Comparison of ENCODE assay signal across 19 cellular contexts in the genomic region with DNA sequence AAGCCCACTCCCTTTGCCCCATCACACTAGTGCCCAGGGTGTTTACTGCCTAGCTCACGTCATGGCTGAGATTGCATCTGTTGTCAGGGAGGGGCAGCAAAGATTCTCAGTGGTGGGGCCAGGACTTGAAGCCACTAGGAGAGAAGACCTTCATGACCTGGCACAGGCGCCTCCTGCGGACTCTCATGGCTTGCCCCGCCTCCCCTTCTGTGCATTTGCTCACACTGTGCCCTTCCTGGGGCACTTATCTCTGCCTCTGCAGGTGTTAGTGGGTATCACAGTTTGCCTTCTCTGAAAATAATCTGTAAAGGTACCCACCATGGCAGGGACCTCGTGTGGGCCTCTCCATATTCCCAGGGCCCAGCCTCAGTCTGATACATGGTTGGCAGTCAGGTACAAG. TPM values are rescaled to one million over a fixed set of nuclear protein-coding genes. Genes with fewer than 3 reads are reported as not detected.
DNase-seq lines count a peak whose midpoint lies in the region; ATAC-seq and TF ChIP-seq lines count a peak whose summit lies in the region.
"Had no signal": no experiment of that assay in that cellular context is flagged by ENCODE, and none has a peak within 500 bp of the region (broad histone marks: within the 10 kb centered on the region; RNA-seq: fewer than 3 reads in every experiment).

No MANE protein-coding gene starts in this region.

- H3K4me2 ChIP-seq in IMR-90 (ENCODE audit: low read depth, low read length), result no peak overlapping the region

- no peak overlapping the region for H2BK5ac ChIP-seq in IMR-90 (ENCODE audit: low read depth, low read length, poor library complexity, severe bottlenecking)

- CTCF ChIA-PET in IMR-90 (lab: Yijun Ruan, JAX) (no interaction called here), WTC11 (lab: Charles Lee) (interaction anchor here (1.0 to 3.4 kb wide), 5 partner anchors 11 to 76 kb away, joined by 3 to 10 read pairs (median 6); no protein-coding TSS in a partner anchor), RWPE1 (lab: Yijun Ruan, JAX) (interaction anchor here (0.6 kb wide), 1 partner anchor 1523 kb away, joined by 4 read pairs; no protein-coding TSS in a partner anchor)

- H2BK15ac ChIP-seq in IMR-90 (ENCODE audit: low read depth, low read length), result no peak overlapping the region

- 0 out of 2 replicates have a peak overlapping the region, but pooled peaks have one; percentile 20 for H2BK20ac ChIP-seq in IMR-90 (ENCODE audit: low read depth, low read length)

- intact Hi-C loops in IMR-90 (cut with micrococcal nuclease), result no loop called here

- H3K4me1 ChIP-seq in IMR-90 (ENCODE audit: control insufficient read depth, insufficient read depth, low read length), result peaks cover 8% of the 10 kb centered on the region; the same call in 1 of the 2 replicates

- no peak overlapping the region for H2BK120ac ChIP-seq in IMR-90 (ENCODE audit: low read depth, low read length)

- no peaks in the 10 kb centered on the region; the same call in 1 of the 2 replicates for H4K20me1 ChIP-seq in IMR-90 (ENCODE audit: insufficient read depth, low read length)

- no peak for TF ChIP-seq RAD21 in IMR-90 (IDR thresholded peaks at IDR 0.05; ENCODE audit: low read length)

- peak overlapping the region; percentile 78 for H2AFZ ChIP-seq in IMR-90 (replicated peaks; ENCODE audit: low read length, poor library complexity)

- no peaks in the 10 kb centered on the region; a peak in 1 of 4 replicates for H3K79me1 ChIP-seq in IMR-90 (ENCODE audit: low read depth in 1 of 2, low read length in 2 of 2)

- ATAC-seq in IMR-90 (ENCODE audit: low read depth) (no peak), WTC11 (peak; percentile 7; the same call in 1 of the 2 replicates), GM21825 (IDR thresholded peaks at IDR 0.05; ENCODE audit: unreplicated experiment) (no peak), HG02798 (IDR thresholded peaks at IDR 0.05; ENCODE audit: poor library complexity, unreplicated experiment) (no peak)
- ATAC-seq: activated naive CD4-positive, alpha-beta T cell treated with anti-CD3 and anti-CD28 coated beads, Interleukin-2, amount 50 U/mL, for 72 hours; Panc1 had no signal

- no peak overlapping the region for H4K91ac ChIP-seq in IMR-90 (ENCODE audit: insufficient read depth, low read depth, low read length)

- H3K23ac ChIP-seq in IMR-90 (ENCODE audit: low read depth, low read length), result no peak overlapping the region

- H4K8ac ChIP-seq in IMR-90 (ENCODE audit: low read depth in 2 of 2, low read length in 2 of 2), result no peak overlapping the region

- H2AK5ac ChIP-seq in IMR-90 (ENCODE audit: low read depth, low read length), result peak overlapping the region; percentile 70; the same call in 1 of the 2 replicates

- no peaks in the 10 kb centered on the region for H3K9me3 Mint-ChIP-seq in WTC11
- no peaks in the 10 kb centered on the region for H3K9me3 Mint-ChIP-seq in progenitor cell of endocrine pancreas (ENCODE audit: low read depth)
- H3K9me3 Mint-ChIP-seq: activated naive CD4-positive, alpha-beta T cell treated with anti-CD3 and anti-CD28 coated beads, Interleukin-2, amount 50 U/mL, for 72 hours; stimulated activated naive CD8-positive, alpha-beta T cell treated with anti-CD3 and anti-CD28 coated beads, Interleukin-15, Interleukin-2, amounts not matched to agents 100 ng/mL and 50 ng/mL, for 24 hours had no signal

- H3K27me3 Mint-ChIP-seq in WTC11 (ENCODE audit: low read depth) (peaks cover 32% of the 10 kb centered on the region), progenitor cell of endocrine pancreas (peaks cover 6% of the 10 kb centered on the region)

- no peak overlapping the region; the same call in 1 of the 2 replicates for H3K14ac ChIP-seq in IMR-90 (replicated peaks; ENCODE audit: low read depth, low read length)

- H4K5ac ChIP-seq in IMR-90 (ENCODE audit: low read depth, low read length), result no peak overlapping the region

- no peak overlapping the region for H3K4me3 Mint-ChIP-seq in WTC11
- H3K4me3 Mint-ChIP-seq in progenitor cell of endocrine pancreas (ENCODE audit: low read depth), result no peak overlapping the region
- H3K4me3 Mint-ChIP-seq: stimulated activated naive CD8-positive, alpha-beta T cell treated with anti-CD3 and anti-CD28 coated beads, Interleukin-15, Interleukin-2, amounts not matched to agents 100 ng/mL and 50 ng/mL, for 24 hours had no signal

- H3K27ac ChIP-seq in IMR-90 (ENCODE audit: insufficient read depth, low read length) (no peak overlapping the region), RWPE1 (no peak overlapping the region; the same call in 1 of the 2 replicates)
- H3K27ac ChIP-seq: cardiac muscle cell, vagina had no signal

- H3K4me3 ChIP-seq in IMR-90 (ENCODE audit: insufficient read depth, low read depth, low read length), result no peak overlapping the region
- H3K4me3 ChIP-seq: cardiac muscle cell, vagina had no signal

- dilution Hi-C loops in IMR-90 (cut with HindIII; ENCODE audit: low sequenced_read_pairs, unreplicated experiment), result no loop called here

- DNase-seq in NCI-H510A treated with DMSO at 0.1 percent for 48 hours (lab: John Stamatoyannopoulos, UW) (peak; percentile 27), NCI-H510A (lab: John Stamatoyannopoulos, UW) (no peak), IMR-90 (no peak), WTC11 (ENCODE audit: low spot score) (no peak), progenitor cell of endocrine pancreas (ENCODE audit: low spot score, unreplicated experiment) (no peak), RWPE1 (ENCODE audit: low spot score) (no peak)
- DNase-seq: activated CD4-positive, CD25-positive, alpha-beta regulatory T cell treated with anti-CD3 and anti-CD28 coated beads, Interleukin-2, amount 50 U/mL, for 72 hours; activated T-cell treated with anti-CD3 and anti-CD28 coated beads for 4 hours; effector CD8-positive, alpha-beta T cell; mesenchymal stem cell; occipital lobe; small intestine had no signal

- H3K36me3 ChIP-seq in IMR-90 (ENCODE audit: control insufficient read depth, insufficient read depth, low read length), result no peaks in the 10 kb centered on the region
- H3K36me3 ChIP-seq: cardiac muscle cell, vagina had no signal

- no peak overlapping the region for H2AK9ac ChIP-seq in IMR-90 (replicated peaks; ENCODE audit: low read depth, low read length, poor library complexity)

- 50% methylated on average over 2 of the region's 5 CpGs; no CpG with 5 or more reads in 1 of the 2 experiments for WGBS in IMR-90 (ENCODE audit: extremely low coverage in 2 of 2, insufficient read length in 1 of 2), 2 experiments

- no TSS peak for BruUV-seq in IMR-90 (replicated peaks; lab: Mats Ljungman, UMichigan)

- H3K27me3 ChIP-seq in IMR-90 (ENCODE audit: control insufficient read depth, insufficient read depth, low read length), result no peaks in the 10 kb centered on the region
- H3K27me3 ChIP-seq: cardiac muscle cell, vagina had no signal

- POLR2A ChIA-PET in IMR-90 (lab: Charles Lee; ENCODE audit: unreplicated experiment), result no interaction called here
- POLR2A ChIA-PET in WTC11 (lab: Charles Lee), result no interaction called here
- POLR2A ChIA-PET in RWPE1 (lab: Yijun Ruan, JAX; ENCODE audit: low non-redundant PET), result no interaction called here

- H3K9ac ChIP-seq in IMR-90 (ENCODE audit: low read depth, low read length), result no peak overlapping the region

- H3K9me1 ChIP-seq in IMR-90 (ENCODE audit: insufficient read depth, low read length), result peaks cover 8% of the 10 kb centered on the region; the same call in 1 of the 2 replicates

- no peak overlapping the region for H3K27ac Mint-ChIP-seq in WTC11
- H3K27ac Mint-ChIP-seq in progenitor cell of endocrine pancreas, result peak overlapping the region; percentile 18
- H3K27ac Mint-ChIP-seq: activated naive CD4-positive, alpha-beta T cell treated with anti-CD3 and anti-CD28 coated beads, Interleukin-2, amount 50 U/mL, for 72 hours; stimulated activated naive CD8-positive, alpha-beta T cell treated with anti-CD3 and anti-CD28 coated beads, Interleukin-15, Interleukin-2, amounts not matched to agents 100 ng/mL and 50 ng/mL, for 24 hours had no signal

- TF ChIP-seq POLR2A in IMR-90 (IDR thresholded peaks at IDR 0.05; ENCODE audit: low read depth, low read length), result no peak

- no peak for TF ChIP-seq CTCF in IMR-90 (conservative IDR thresholded peaks at IDR 0.05; ENCODE audit: low read depth, low read length)
- no peak for TF ChIP-seq CTCF in WTC11 (IDR thresholded peaks at IDR 0.05)
- peak; percentile 23 for TF ChIP-seq CTCF in progenitor cell of endocrine pancreas (IDR thresholded peaks at IDR 0.05; ENCODE audit: unreplicated experiment)
- TF ChIP-seq CTCF in RWPE1 (conservative IDR thresholded peaks at IDR 0.05; ENCODE audit: low read depth), result no peak

- in situ Hi-C loops in IMR-90 (cut with MboI; ENCODE audit: low sequenced_read_pairs), result no loop called here

- H3K4me1 Mint-ChIP-seq in WTC11, result peaks cover 49% of the 10 kb centered on the region
- peaks cover 18% of the 10 kb centered on the region for H3K4me1 Mint-ChIP-seq in progenitor cell of endocrine pancreas (ENCODE audit: low read depth)

- H3K36me3 Mint-ChIP-seq in WTC11, result no peaks in the 10 kb centered on the region
- peaks cover 3% of the 10 kb centered on the region for H3K36me3 Mint-ChIP-seq in progenitor cell of endocrine pancreas (ENCODE audit: insufficient read depth)
- H3K36me3 Mint-ChIP-seq: activated naive CD4-positive, alpha-beta T cell treated with anti-CD3 and anti-CD28 coated beads, Interleukin-2, amount 50 U/mL, for 72 hours had no signal

- no peak overlapping the region for H3K56ac ChIP-seq in IMR-90 (ENCODE audit: extremely low read depth, insufficient read depth, low read length)

- no peaks in the 10 kb centered on the region for H3K9me3 ChIP-seq in IMR-90 (ENCODE audit: control insufficient read depth, insufficient read depth, low read length)
- H3K9me3 ChIP-seq: vagina had no signal

- 0 out of 2 replicates have a peak overlapping the region, but pooled peaks have one; percentile 16 for H3K4ac ChIP-seq in IMR-90 (ENCODE audit: low read depth, low read length)

- H3K18ac ChIP-seq in IMR-90 (ENCODE audit: low read depth, low read length), result no peak overlapping the region

RNA-seq across cellular contexts. Expression of a gene that starts 20.1 kb away (rescaled TPM):
- total RNA-seq in IMR-90 (2012; rRNA removed) (5.0 and 7.0 TPM in 2 replicates), WTC11 (2021) (60.8 to 75.4 TPM (median 68.2 TPM) in 3 replicates), progenitor cell of endocrine pancreas (74.0 and 79.4 TPM in 2 replicates)
- polyA plus RNA-seq in IMR-90 (2012; rRNA removed), result 10.7 and 10.8 TPM in 2 replicates
- polyA plus RNA-seq in IMR-90 (2012; cell fraction: cytosol; rRNA removed), result 12.3 and 16.6 TPM in 2 replicates
- polyA plus RNA-seq in IMR-90 (2012; cell fraction: nucleus; rRNA removed; ENCODE audit: low replicate concordance), result 18.5 and 56.4 TPM in 2 replicates

RNA-seq across cellular contexts. Expression of a gene that starts 25.7 kb away (rescaled TPM):
- total RNA-seq in IMR-90 (2012; rRNA removed) (19.2 and 20.3 TPM in 2 replicates), WTC11 (2021) (37.6 to 44.2 TPM (median 43.0 TPM) in 3 replicates), progenitor cell of endocrine pancreas (28.8 and 35.9 TPM in 2 replicates)
- polyA plus RNA-seq in IMR-90 (2012; rRNA removed), result 24.8 and 38.1 TPM in 2 replicates
- polyA plus RNA-seq in IMR-90 (2012; cell fraction: cytosol; rRNA removed), result 15.9 and 19.6 TPM in 2 replicates
- 25.0 and 29.9 TPM in 2 replicates for polyA plus RNA-seq in IMR-90 (2012; cell fraction: nucleus; rRNA removed; ENCODE audit: low replicate concordance)
